8 cellular contexts compared by ENCODE assay signal in the genomic region with DNA sequence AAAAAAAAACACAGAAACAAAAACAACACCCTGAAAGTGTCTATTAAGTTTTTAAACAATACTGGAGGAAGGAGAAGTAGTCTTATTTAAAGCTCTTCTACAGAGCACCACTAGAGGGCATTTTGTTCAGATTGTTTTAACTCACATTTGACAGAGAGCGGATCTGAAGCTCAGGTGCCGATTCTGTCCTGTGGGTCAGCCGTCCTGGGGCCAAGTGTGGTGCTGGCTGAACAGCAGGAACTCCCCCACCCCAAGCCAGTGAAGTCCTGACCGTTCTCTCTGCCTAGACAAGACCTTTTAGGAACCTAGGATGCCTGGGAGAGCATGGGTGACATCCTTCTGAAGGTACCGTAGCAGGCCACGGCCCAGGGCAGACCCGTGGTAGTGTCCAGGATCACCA. TPM values are rescaled to one million over a fixed set of nuclear protein-coding genes. Genes with fewer than 3 reads are reported as not detected.
DNase-seq lines count a peak whose midpoint lies in the region; ATAC-seq, FAIRE-seq and TF ChIP-seq lines count a peak whose summit lies in the region.

No MANE protein-coding gene starts in this region.

- H3K4me1 Mint-ChIP-seq in HFFc6 (ENCODE audit: low read depth): peaks cover 25% of the 10 kb centered on the region
- peaks cover 33 to 66% (median 51%) of the 10 kb centered on the region in 7 donors for H3K4me1 Mint-ChIP-seq in naive thymus-derived CD4-positive, alpha-beta T cell

- peaks cover 52% of the 10 kb centered on the region for H3K36me3 Mint-ChIP-seq in HFFc6 (ENCODE audit: low read depth)
- peaks cover 32 to 59% (median 46%) of the 10 kb centered on the region in 5 donors for H3K36me3 Mint-ChIP-seq in naive thymus-derived CD4-positive, alpha-beta T cell

- H3K4me3 Mint-ChIP-seq in HFFc6: no peak overlapping the region
- H3K4me3 Mint-ChIP-seq in naive thymus-derived CD4-positive, alpha-beta T cell: peak overlapping the region in 3 of 10 donors; percentile 10 to 81 (median 35)

- POLR2A ChIA-PET in naive thymus-derived CD4-positive, alpha-beta T cell (lab: Charles Lee): interaction anchor here (1.2 to 1.3 kb wide), 2 partner anchors 11 to 229 kb away, joined by 4 read pairs; a partner anchor contains a TSS

- H3K9me3 Mint-ChIP-seq in HFFc6: peaks cover 6% of the 10 kb centered on the region
- H3K9me3 Mint-ChIP-seq in naive thymus-derived CD4-positive, alpha-beta T cell: peaks cover under 1 to 15% (median 7%) of the 10 kb centered on the region in 11 donors

- CTCF ChIA-PET in naive thymus-derived CD4-positive, alpha-beta T cell (lab: Charles Lee): interaction anchor here (0.8 to 2.4 kb wide), 3 partner anchors 12 to 27 kb away, joined by 4 to 10 read pairs (median 7); no protein-coding TSS in a partner anchor

- TF ChIP-seq CTCF in D721Med (IDR thresholded peaks at IDR 0.05; ENCODE audit: insufficient read depth, missing control alignments) (peak; percentile 41), HFFc6 (IDR thresholded peaks at IDR 0.05) (peak; percentile 81)

- peaks cover 12 to 17% of the 10 kb centered on the region in 2 donors for H3K4me1 ChIP-seq in naive thymus-derived CD4-positive, alpha-beta T cell (ENCODE audit: control insufficient read depth in 2 of 2, insufficient read depth in 2 of 2, low read length in 2 of 2)

- no peaks in the 10 kb centered on the region for H3K27me3 ChIP-seq in naive thymus-derived CD4-positive, alpha-beta T cell (ENCODE audit: control insufficient read depth in 2 of 2, insufficient read depth in 2 of 2, low read length in 2 of 2)

- peaks cover 11 to 59% (median 23%) of the 10 kb centered on the region in 3 experiments for H3K36me3 ChIP-seq in naive thymus-derived CD4-positive, alpha-beta T cell (ENCODE audit: control insufficient read depth in 2 of 3, insufficient read depth in 3 of 3, low read length in 3 of 3)

- peak; percentile 70 for DNase-seq in D721Med (ENCODE audit: insufficient read length, low spot score)
- DNase-seq in HFFc6: peak; percentile 42
- DNase-seq in OCI-M1 (lab: John Stamatoyannopoulos, UW): peak; percentile 52
- peak; percentile 70 for DNase-seq in dermis blood vessel endothelial cell
- peak in 6 of 9 donors; percentile 21 to 50 (median 44) for DNase-seq in naive thymus-derived CD4-positive, alpha-beta T cell
- DNase-seq in GM19238 (ENCODE audit: insufficient read length, low spot score): no peak
- no peak for DNase-seq in activated naive CD4-positive, alpha-beta T cell (lab: John Stamatoyannopoulos, UW)

- intact Hi-C loops in naive thymus-derived CD4-positive, alpha-beta T cell (cut with micrococcal nuclease): loop anchor here (1.0 to 2.0 kb wide), 4 partner anchors 26 to 456 kb away; a partner anchor contains a TSS

- peaks cover 8% of the 10 kb centered on the region for H3K27me3 Mint-ChIP-seq in HFFc6 (ENCODE audit: insufficient read depth)
- H3K27me3 Mint-ChIP-seq in naive thymus-derived CD4-positive, alpha-beta T cell: no peaks in the 10 kb centered on the region

- peak; percentile 48 for ATAC-seq in naive thymus-derived CD4-positive, alpha-beta T cell
- no peak for ATAC-seq in GM18519 (IDR thresholded peaks at IDR 0.05; ENCODE audit: low FRiP score, unreplicated experiment)

- H3K27ac ChIP-seq in naive thymus-derived CD4-positive, alpha-beta T cell (ENCODE audit: low read depth, low read length): no peak overlapping the region

- H3K4me3 ChIP-seq in naive thymus-derived CD4-positive, alpha-beta T cell (ENCODE audit: low read length): no peak overlapping the region

- peaks cover 0 to 5% (median 0%) of the 10 kb centered on the region in 3 experiments for H3K9me3 ChIP-seq in naive thymus-derived CD4-positive, alpha-beta T cell (ENCODE audit: control insufficient read depth in 2 of 3, low read length in 3 of 3)

- no peak for FAIRE-seq in D721Med (lab: Jason Lieb, UNC)

- H3K27ac Mint-ChIP-seq in HFFc6: no peak overlapping the region
- H3K27ac Mint-ChIP-seq in naive thymus-derived CD4-positive, alpha-beta T cell: peak overlapping the region in 7 of 9 donors; percentile 59 to 85 (median 76)

RNA-seq across cellular contexts. Expression of a gene that starts 3.9 kb away (rescaled TPM):
- total RNA-seq in HFFc6 (2021; fragmentation: NEBNext Ultra II Directional; extraction: Animal tissue kit (Norgen Biotek cat#: 25700)): 10 to 100 TPM; 46.8 to 54.1 (median 50.3) TPM
- total RNA-seq in dermis blood vessel endothelial cell: 44.3 and 52.1 TPM in 2 replicates
- total RNA-seq in naive thymus-derived CD4-positive, alpha-beta T cell: 100 to 1,000 TPM in 1 of 5 experiments, 10 to 100 TPM in 4; 79.1 to 105 (median 89.8) TPM
- 10 to 100 TPM; 44.3 to 47.5 TPM for polyA plus RNA-seq in naive thymus-derived CD4-positive, alpha-beta T cell

Comparison
In these comparisons a context has a peak if more than half of its experiments do, and no peak if none do; other contexts are left out.
1. DNase-seq: peak in D721Med (single experiment), HFFc6 (single experiment), OCI-M1 (single experiment), dermis blood vessel endothelial cell (single experiment) and naive thymus-derived CD4-positive, alpha-beta T cell (6 of 9); none in GM19238 (single experiment) and activated naive CD4-positive, alpha-beta T cell (0 of 4).